14 cellular contexts compared by ENCODE assay signal in genomic region chr16:79158337-79158736, GRCh38.
DNase-seq lines count a peak whose midpoint lies in the region; TF ChIP-seq lines count a peak whose summit lies in the region.
"Had no signal": no experiment of that assay in that cellular context is flagged by ENCODE, and none has a peak within 500 bp of the region (broad histone marks: within the 10 kb centered on the region; RNA-seq: fewer than 3 reads in every experiment).

No MANE protein-coding gene starts in this region.

- H2BK5ac ChIP-seq in H9 (ENCODE audit: insufficient read length, low read length) (no peak overlapping the region), mesendoderm (ENCODE audit: low read length) (no peak overlapping the region)

- H2BK20ac ChIP-seq in H9 (ENCODE audit: low read depth, low read length, poor library complexity, severe bottlenecking): no peak overlapping the region

- no peak overlapping the region for H2BK12ac ChIP-seq in H9 (ENCODE audit: insufficient read length, low read depth, low read length)

- H4K5ac ChIP-seq in H9 (ENCODE audit: insufficient read length, low read depth, low read length) (no peak overlapping the region), mesendoderm (ENCODE audit: low read length) (no peak overlapping the region)

- H2BK15ac ChIP-seq in H9 (ENCODE audit: low read depth, low read length) (no peak overlapping the region), mesendoderm (replicated peaks; ENCODE audit: low read depth) (no peak overlapping the region)

- H2AFZ ChIP-seq in H9 (ENCODE audit: low read length) (no peak overlapping the region), Karpas-422 (ENCODE audit: low read length) (no peak overlapping the region)

- H3K79me1 ChIP-seq in H9 (ENCODE audit: insufficient read depth, low read depth, low read length, poor library complexity, severe bottlenecking) (no peaks in the 10 kb centered on the region), mesendoderm (ENCODE audit: low read length) (no peaks in the 10 kb centered on the region)

- no peak overlapping the region for H3K56ac ChIP-seq in H9 (ENCODE audit: insufficient read length, low read depth, low read length)
- H3K56ac ChIP-seq in mesendoderm (ENCODE audit: low read length): no peak overlapping the region

- WGBS in H9 (ENCODE audit: extremely low coverage, insufficient read length, low lambda C conversion rate): no CpG with 5 or more reads among the region's 6 CpGs
- 63 to 83% methylated on average over 6 of the region's 6 CpGs for WGBS in endodermal cell (ENCODE audit: insufficient coverage in 1 of 2, insufficient read length in 1 of 2), 2 experiments
- WGBS in mesendoderm (ENCODE audit: extremely low coverage, insufficient coverage, low lambda C conversion rate): no CpG with 5 or more reads among the region's 6 CpGs

- peaks cover 28 to 34% of the 10 kb centered on the region in 2 experiments for H3K4me1 Mint-ChIP-seq in H9
- peaks cover 28% of the 10 kb centered on the region for H3K4me1 Mint-ChIP-seq in endodermal cell

- no peaks in the 10 kb centered on the region for H3K36me3 ChIP-seq in endodermal cell (ENCODE audit: control insufficient read depth, insufficient read depth, low read length)
- H3K36me3 ChIP-seq in mesendoderm (ENCODE audit: control insufficient read depth, insufficient read depth, low read length): no peaks in the 10 kb centered on the region
- no peaks in the 10 kb centered on the region for H3K36me3 ChIP-seq in Karpas-422 (ENCODE audit: insufficient read depth, low read length)
- H3K36me3 ChIP-seq: BLaER1, HAP-1 had no signal

- H3K27ac ChIP-seq in H9 (ENCODE audit: insufficient read length, low read depth, low read length) (no peak overlapping the region), endodermal cell (ENCODE audit: low read depth, low read length) (no peak overlapping the region), mesendoderm (ENCODE audit: low read depth, low read length) (no peak overlapping the region), Karpas-422 (ENCODE audit: low read length) (no peak overlapping the region)
- H3K27ac ChIP-seq: 22Rv1, BLaER1 had no signal

- H4K91ac ChIP-seq in H9 (ENCODE audit: insufficient read length, low read depth, low read length): no peak overlapping the region

- DNase-seq in NCI-H1092 treated with DMSO at 0.1 percent for 48 hours (lab: John Stamatoyannopoulos, UW) (peak; percentile 14), NCI-H1092 (lab: John Stamatoyannopoulos, UW) (no peak), H9 (peak; percentile 39), endodermal cell (peak; percentile 83), mesendoderm (peak; percentile 88), dermis blood vessel endothelial cell (no peak), Karpas-422 (no peak)
- DNase-seq in stimulated activated CD4-positive, alpha-beta T cell treated with anti-CD3 and anti-CD28 coated beads, Interleukin-12 subunit alpha, Interleukin-12 subunit beta, amount 100 ng/mL, for 4 hours: no peak
- DNase-seq: AML-193, DMS53 had no signal

- H3K4me2 ChIP-seq in H9 (ENCODE audit: insufficient read depth, insufficient read length, low read length) (no peak overlapping the region), mesendoderm (ENCODE audit: low read length) (no peak overlapping the region), Karpas-422 (ENCODE audit: low read depth, low read length, poor library complexity, severe bottlenecking) (no peak overlapping the region)
- H3K4me2 ChIP-seq: BLaER1 had no signal

- H3K4me3 ChIP-seq in endodermal cell (ENCODE audit: low read length): no peak overlapping the region
- H3K4me3 ChIP-seq in mesendoderm (ENCODE audit: low read length): no peak overlapping the region
- no peak overlapping the region for H3K4me3 ChIP-seq in Karpas-422 (ENCODE audit: low read length)
- H3K4me3 ChIP-seq: BLaER1, GM12878, HAP-1 had no signal

- no peaks in the 10 kb centered on the region for H3K9me2 ChIP-seq in Karpas-422 (replicated peaks; ENCODE audit: insufficient read depth, low read length)

- H2AK5ac ChIP-seq in H9 (ENCODE audit: insufficient read length, low read length): no peak overlapping the region
- no peak overlapping the region for H2AK5ac ChIP-seq in mesendoderm (ENCODE audit: low read length)

- H3K14ac ChIP-seq in H9 (ENCODE audit: insufficient read depth, low read length): no peak overlapping the region

- H3K4me1 ChIP-seq in H9 (ENCODE audit: insufficient read depth, low read length) (peaks cover 2% of the 10 kb centered on the region; the same call in 1 of the 2 replicates), endodermal cell (ENCODE audit: control insufficient read depth, insufficient read depth, low read length) (no peaks in the 10 kb centered on the region), mesendoderm (ENCODE audit: control insufficient read depth, low read depth, low read length) (peaks cover 3% of the 10 kb centered on the region), Karpas-422 (ENCODE audit: low read length) (no peaks in the 10 kb centered on the region)
- H3K4me1 ChIP-seq: HAP-1 had no signal

- H3K27ac Mint-ChIP-seq in H9 (no peak overlapping the region), endodermal cell (no peak overlapping the region)

- H3K23ac ChIP-seq in H9 (ENCODE audit: insufficient read length, low read depth, low read length) (no peak overlapping the region), mesendoderm (ENCODE audit: low read length) (no peak overlapping the region)

- no peak overlapping the region for H3K4me3 Mint-ChIP-seq in H9
- no peak overlapping the region for H3K4me3 Mint-ChIP-seq in endodermal cell

- H3K4ac ChIP-seq in H9 (ENCODE audit: low read depth, low read length) (no peak overlapping the region), mesendoderm (ENCODE audit: low read depth, low read length) (no peak overlapping the region)

- no peak overlapping the region for H4K8ac ChIP-seq in H9 (replicated peaks; ENCODE audit: insufficient read length, low read depth, low read length)
- no peak overlapping the region for H4K8ac ChIP-seq in mesendoderm (ENCODE audit: low read depth, low read length)

- H2BK120ac ChIP-seq in H9 (ENCODE audit: low read depth, low read length, poor library complexity, severe bottlenecking) (no peak overlapping the region), mesendoderm (ENCODE audit: low read depth, low read length) (no peak overlapping the region)

- H3K23me2 ChIP-seq in H9 (ENCODE audit: insufficient read length, low read depth, low read length, poor library complexity, severe bottlenecking): no peaks in the 10 kb centered on the region

- no peaks in the 10 kb centered on the region for H3K9me3 ChIP-seq in H9 (ENCODE audit: control insufficient read depth, low read depth, low read length)
- no peaks in the 10 kb centered on the region for H3K9me3 ChIP-seq in endodermal cell (ENCODE audit: control insufficient read depth, low read length)
- no peaks in the 10 kb centered on the region for H3K9me3 ChIP-seq in Karpas-422 (ENCODE audit: low read length)
- H3K9me3 ChIP-seq: BLaER1, HAP-1 had no signal

- no peaks in the 10 kb centered on the region for H4K20me1 ChIP-seq in H9 (ENCODE audit: control insufficient read depth, insufficient read depth, insufficient read length)
- no peaks in the 10 kb centered on the region for H4K20me1 ChIP-seq in Karpas-422 (ENCODE audit: insufficient read depth, low read depth, low read length)
- H4K20me1 ChIP-seq: BLaER1 had no signal

- H3T11ph ChIP-seq in H9 (ENCODE audit: low read length): no peak overlapping the region

- H3K36me3 Mint-ChIP-seq in H9 (ENCODE audit: insufficient read depth in 1 of 3, low read depth in 3 of 3) (no peaks in the 10 kb centered on the region), endodermal cell (ENCODE audit: low read depth) (no peaks in the 10 kb centered on the region)

- H3K27me3 Mint-ChIP-seq in H9 (ENCODE audit: low read depth) (no peaks in the 10 kb centered on the region; the same call in 1 of the 2 replicates), endodermal cell (ENCODE audit: insufficient read depth) (peaks cover 75% of the 10 kb centered on the region)

- H3K27me3 ChIP-seq in H9 (ENCODE audit: insufficient read depth, low read length) (no peaks in the 10 kb centered on the region), endodermal cell (ENCODE audit: control insufficient read depth, insufficient read depth, low read length, poor library complexity, severe bottlenecking) (peaks cover 23% of the 10 kb centered on the region), mesendoderm (ENCODE audit: insufficient read depth, low read length, poor library complexity) (no peaks in the 10 kb centered on the region), Karpas-422 (ENCODE audit: low read length) (no peaks in the 10 kb centered on the region)
- H3K27me3 ChIP-seq: BLaER1 had no signal

- H3K9me3 Mint-ChIP-seq in H9 (no peaks in the 10 kb centered on the region; a peak in 1 of 5 replicates), endodermal cell (no peaks in the 10 kb centered on the region)

- H3K9ac ChIP-seq in H9 (ENCODE audit: extremely low read depth, insufficient read length, low read length) (no peak overlapping the region), endodermal cell (ENCODE audit: extremely low read depth, low read length, poor library complexity, severe bottlenecking) (no peak overlapping the region), mesendoderm (ENCODE audit: low read length) (no peak overlapping the region), Karpas-422 (ENCODE audit: low read length) (no peak overlapping the region)
- H3K9ac ChIP-seq: BLaER1 had no signal

- no peaks in the 10 kb centered on the region for H3K79me2 ChIP-seq in H9 (ENCODE audit: insufficient read depth, low read length)
- H3K79me2 ChIP-seq in mesendoderm (ENCODE audit: control insufficient read depth, insufficient read depth, low read length): no peaks in the 10 kb centered on the region
- no peaks in the 10 kb centered on the region for H3K79me2 ChIP-seq in Karpas-422 (ENCODE audit: low read length)

- TF ChIP-seq CTCF in H9 (conservative IDR thresholded peaks at IDR 0.05): peak; percentile 40; the same call in 2 of the 3 replicates
- TF ChIP-seq CTCF in endodermal cell (conservative IDR thresholded peaks at IDR 0.05): peak; percentile 58

- H3K18ac ChIP-seq in H9 (ENCODE audit: insufficient read length, low read depth, low read length): no peak overlapping the region
- no peak overlapping the region for H3K18ac ChIP-seq in mesendoderm (ENCODE audit: low read length)

Comparison
In these comparisons a context has a peak if more than half of its experiments do, and no peak if none do; other contexts are left out.
1. DNase-seq: peak in NCI-H1092 treated with DMSO at 0.1 percent for 48 hours (single experiment), H9 (single experiment), endodermal cell (single experiment) and mesendoderm (single experiment); none in NCI-H1092 (single experiment), stimulated activated CD4-positive, alpha-beta T cell treated with anti-CD3 and anti-CD28 coated beads, Interleukin-12 subunit alpha, Interleukin-12 subunit beta, amount 100 ng/mL, for 4 hours (single experiment), dermis blood vessel endothelial cell (single experiment) and Karpas-422 (single experiment).